ENCODE assay signal across 18 cellular contexts in genomic region chr1:154503898-154504297, GRCh38. TPM values are rescaled to one million over a fixed set of nuclear protein-coding genes. Genes with fewer than 3 reads are reported as not detected.
"Had no signal": no experiment of that assay in that cellular context is flagged by ENCODE, and none has a peak within 500 bp of the region (broad histone marks: within the 10 kb centered on the region; RNA-seq: fewer than 3 reads in every experiment).

No MANE protein-coding gene starts in this region.

- H3K4me3 Mint-ChIP-seq: activated CD4-positive, alpha-beta T cell treated with anti-CD3 and anti-CD28 coated beads, Interleukin-2, amount 10 ng/mL, durations not matched to agents 24 days and 14 days; activated naive CD4-positive, alpha-beta T cell treated with anti-CD3 and anti-CD28 coated beads for 36 hours; activated T-cell treated with anti-CD3 and anti-CD28 coated beads, Interleukin-2, amount 50 U/mL, for 4 hours; dendritic cell treated with granulocyte-macrophage colony-stimulating factor and Interleukin-4, amounts not matched to agents 40 ng/mL and 50 ng/mL, for 4 days had no signal

- H3K4me3 ChIP-seq: esophagus squamous epithelium, mucosa of descending colon, prostate gland, right atrium auricular region, tibial nerve, uterus had no signal

- ATAC-seq: activated T-cell treated with anti-CD3 and anti-CD28 coated beads, Interleukin-2, amount 50 U/mL, for 4 hours; left ventricle myocardium superior; mucosa of descending colon had no signal

- DNase-seq: activated CD4-positive, alpha-beta T cell treated with anti-CD3 and anti-CD28 coated beads, Interleukin-2, amount 10 ng/mL, durations not matched to agents 24 days and 14 days; activated CD8-positive, alpha-beta memory T cell treated with anti-CD3 and anti-CD28 coated beads, Interleukin-2, amount 50 U/mL, for 4 hours; activated naive CD4-positive, alpha-beta T cell treated with anti-CD3 and anti-CD28 coated beads for 36 hours; activated T-cell treated with anti-CD3 and anti-CD28 coated beads, Interleukin-2, amount 50 U/mL, for 4 hours; effector memory CD4-positive, alpha-beta T cell; esophagus squamous epithelium; left ventricle myocardium superior; mucosa of descending colon; stimulated activated CD4-positive, alpha-beta T cell treated with anti-CD3 and anti-CD28 coated beads, Interleukin-2, amount 100 ng/mL, for 24 hours; stimulated activated naive CD4-positive, alpha-beta T cell treated with Interleukin-2 at 50 U/mL for 16 hours; T1000; uterus had no signal

- H3K27ac ChIP-seq: esophagus squamous epithelium, prostate gland, right atrium auricular region, uterus had no signal

- H3K27ac Mint-ChIP-seq: activated CD4-positive, alpha-beta T cell treated with anti-CD3 and anti-CD28 coated beads, Interleukin-2, amount 10 ng/mL, durations not matched to agents 24 days and 14 days; activated naive CD4-positive, alpha-beta T cell treated with anti-CD3 and anti-CD28 coated beads for 36 hours; dendritic cell treated with granulocyte-macrophage colony-stimulating factor and Interleukin-4, amounts not matched to agents 40 ng/mL and 50 ng/mL, for 4 days had no signal

- H3K4me1 ChIP-seq: prostate gland, uterus had no signal

- H3K36me3 ChIP-seq: esophagus squamous epithelium, prostate gland, right atrium auricular region, tibial nerve, uterus had no signal

- H3K9me3 Mint-ChIP-seq: activated CD4-positive, alpha-beta T cell treated with anti-CD3 and anti-CD28 coated beads, Interleukin-2, amount 10 ng/mL, durations not matched to agents 24 days and 14 days; activated naive CD4-positive, alpha-beta T cell treated with anti-CD3 and anti-CD28 coated beads for 36 hours; activated T-cell treated with anti-CD3 and anti-CD28 coated beads, Interleukin-2, amount 50 U/mL, for 4 hours; dendritic cell treated with granulocyte-macrophage colony-stimulating factor and Interleukin-4, amounts not matched to agents 40 ng/mL and 50 ng/mL, for 4 days had no signal

- H3K9me3 ChIP-seq: esophagus squamous epithelium, mucosa of descending colon, prostate gland, uterus had no signal

RNA-seq across cellular contexts. Expression of gene SHE, which starts 1.7 kb away (rescaled TPM):
- total RNA-seq: activated CD4-positive, alpha-beta T cell treated with anti-CD3 and anti-CD28 coated beads, Interleukin-2, amount 10 ng/mL, durations not matched to agents 24 days and 14 days; activated naive CD4-positive, alpha-beta T cell treated with anti-CD3 and anti-CD28 coated beads for 36 hours; osteoblast had no signal

RNA-seq across cellular contexts. Expression of gene TDRD10, which starts 1.9 kb away (rescaled TPM):
- total RNA-seq: activated CD4-positive, alpha-beta T cell treated with anti-CD3 and anti-CD28 coated beads, Interleukin-2, amount 10 ng/mL, durations not matched to agents 24 days and 14 days; activated naive CD4-positive, alpha-beta T cell treated with anti-CD3 and anti-CD28 coated beads for 36 hours; activated T-cell treated with anti-CD3 and anti-CD28 coated beads, Interleukin-2, amount 50 U/mL, for 4 hours; osteoblast had no signal
- polyA plus RNA-seq: neural cell had no signal
